Comparison of ENCODE assay signal across 1 cellular context in the genomic region with DNA sequence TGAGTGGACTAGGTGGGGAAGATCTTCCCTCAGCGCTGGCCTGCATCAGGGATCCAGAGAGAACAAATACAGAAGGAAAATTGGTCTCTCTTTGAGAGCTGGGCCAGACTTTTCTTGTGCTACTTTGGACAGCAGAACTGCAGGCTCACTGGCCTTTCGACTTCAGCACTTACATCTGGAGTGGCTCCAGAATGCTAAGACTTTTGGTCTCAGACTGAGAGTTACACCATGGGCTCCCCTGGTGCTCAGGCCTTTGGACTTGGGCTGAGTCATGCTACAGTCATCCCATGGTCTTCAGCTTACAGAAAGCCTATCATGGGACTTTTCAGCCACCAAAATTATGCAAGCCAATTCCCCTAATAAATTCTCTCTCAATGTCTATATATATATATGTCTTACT.
TF ChIP-seq lines count a peak whose summit lies in the region.

No MANE protein-coding gene starts in this region.

TF ChIP-seq in IMR-90, 13 proteins besides CTCF, POLR2A, EP300 and RAD21 (continued from another document):
- peak; percentile 46; the same call in 1 of the 2 replicates for TF ChIP-seq FOS (IDR thresholded peaks at IDR 0.05; ENCODE audit: low read depth, low read length)
